ENCODE assay signal across 9 cellular contexts in genomic region chr7:114865564-114865963, GRCh38. TPM values are rescaled to one million over a fixed set of nuclear protein-coding genes. Genes with fewer than 3 reads are reported as not detected.
DNase-seq lines count a peak whose midpoint lies in the region; ATAC-seq and TF ChIP-seq lines count a peak whose summit lies in the region.
"Had no signal": no experiment of that assay in that cellular context is flagged by ENCODE, and none has a peak within 500 bp of the region (broad histone marks: within the 10 kb centered on the region; RNA-seq: fewer than 3 reads in every experiment).

No MANE protein-coding gene starts in this region.

- H3K27ac ChIP-seq in A673 (ENCODE audit: low read depth, low read length, poor library complexity, severe bottlenecking) (no peak overlapping the region), OCI-LY3 (ENCODE audit: low read length) (no peak overlapping the region)

- peaks cover 23% of the 10 kb centered on the region for H3K4me1 Mint-ChIP-seq in activated T-helper 1 cell treated with anti-CD3 and anti-CD28 coated beads, Interleukin-12 subunit alpha, Interleukin-12 subunit beta, Interleukin-2, Interleukin-4 antibody, amounts not matched to agents 30 ng/mL and 10 ng/mL and 1 ng/mL, durations not matched to agents 14 hours and 24 hours and 36 hours (ENCODE audit: low read depth)

- H3K4me2 ChIP-seq in OCI-LY3 (ENCODE audit: low read length): peak overlapping the region; percentile 32

- H3K4me3 Mint-ChIP-seq in activated T-helper 1 cell treated with anti-CD3 and anti-CD28 coated beads, Interleukin-12 subunit alpha, Interleukin-12 subunit beta, Interleukin-2, Interleukin-4 antibody, amounts not matched to agents 30 ng/mL and 10 ng/mL and 1 ng/mL, durations not matched to agents 14 hours and 24 hours and 36 hours: no peak overlapping the region

- no peaks in the 10 kb centered on the region for H3K79me2 ChIP-seq in OCI-LY3 (ENCODE audit: low read length)

- CTCF ChIA-PET in A673 (lab: Charles Lee): interaction anchor here (1.0 kb wide), 1 partner anchor 352 kb away, joined by 4 read pairs; no protein-coding TSS in a partner anchor

- ATAC-seq in GM18498 (IDR thresholded peaks at IDR 0.05; ENCODE audit: unreplicated experiment): peak; percentile 93
- peak; percentile 82 for ATAC-seq in HG02938 (IDR thresholded peaks at IDR 0.05; ENCODE audit: unreplicated experiment)

- H2AFZ ChIP-seq in OCI-LY3 (ENCODE audit: low read depth, low read length): no peak overlapping the region

- peak; percentile 71 for DNase-seq in A673 (ENCODE audit: low spot score)
- DNase-seq in activated T-helper 1 cell treated with anti-CD3 and anti-CD28 coated beads, Interleukin-12 subunit alpha, Interleukin-12 subunit beta, Interleukin-2, Interleukin-4 antibody, amounts not matched to agents 30 ng/mL and 10 ng/mL and 1 ng/mL, durations not matched to agents 14 hours and 24 hours and 36 hours (ENCODE audit: low spot score): peak; percentile 31
- peak; percentile 3 for DNase-seq in globus pallidus (ENCODE audit: low spot score)
- DNase-seq in retinal pigment epithelial cell (ENCODE audit: low read depth): no peak
- DNase-seq in DMS79 (lab: John Stamatoyannopoulos, UW): no peak

- peaks cover 2% of the 10 kb centered on the region for H3K27me3 Mint-ChIP-seq in activated T-helper 1 cell treated with anti-CD3 and anti-CD28 coated beads, Interleukin-12 subunit alpha, Interleukin-12 subunit beta, Interleukin-2, Interleukin-4 antibody, amounts not matched to agents 30 ng/mL and 10 ng/mL and 1 ng/mL, durations not matched to agents 14 hours and 24 hours and 36 hours (ENCODE audit: insufficient read depth)

- H3K36me3 ChIP-seq in A673 (ENCODE audit: insufficient read depth, low read length, poor library complexity, severe bottlenecking) (no peaks in the 10 kb centered on the region), OCI-LY3 (replicated peaks; ENCODE audit: low read depth, low read length) (no peaks in the 10 kb centered on the region)
- H3K36me3 ChIP-seq: HAP-1 had no signal

- TF ChIP-seq CTCF in A673 (conservative IDR thresholded peaks at IDR 0.05; ENCODE audit: low read depth, low read length) (peak; percentile 73), OCI-LY3 (IDR thresholded peaks at IDR 0.05; ENCODE audit: low read depth, low read length) (peak; percentile 96), retinal pigment epithelial cell (conservative IDR thresholded peaks at IDR 0.05; ENCODE audit: low read depth, low read length) (peak; percentile 81)

- no peaks in the 10 kb centered on the region for H4K20me1 ChIP-seq in OCI-LY3 (ENCODE audit: insufficient read depth, low read length)

- BruUV-seq in A673 (replicated peaks; lab: Mats Ljungman, UMichigan): no TSS peak

- no peaks in the 10 kb centered on the region for H3K9me3 ChIP-seq in A673 (ENCODE audit: low read depth, low read length, poor library complexity, severe bottlenecking)
- H3K9me3 ChIP-seq in OCI-LY3 (ENCODE audit: insufficient read depth, low read length): no peaks in the 10 kb centered on the region
- H3K9me3 ChIP-seq: HAP-1 had no signal

- POLR2A ChIA-PET in A673 (lab: Charles Lee; ENCODE audit: low non-redundant PET): no interaction called here

- H3K9ac ChIP-seq in OCI-LY3 (ENCODE audit: low read length): no peak overlapping the region

- H3K4me1 ChIP-seq in A673 (ENCODE audit: insufficient read depth, low read length, poor library complexity, severe bottlenecking) (no peaks in the 10 kb centered on the region), OCI-LY3 (ENCODE audit: low read length) (peaks cover 26% of the 10 kb centered on the region)
- H3K4me1 ChIP-seq: HAP-1 had no signal

- peaks cover 2% of the 10 kb centered on the region for H3K36me3 Mint-ChIP-seq in activated T-helper 1 cell treated with anti-CD3 and anti-CD28 coated beads, Interleukin-12 subunit alpha, Interleukin-12 subunit beta, Interleukin-2, Interleukin-4 antibody, amounts not matched to agents 30 ng/mL and 10 ng/mL and 1 ng/mL, durations not matched to agents 14 hours and 24 hours and 36 hours (ENCODE audit: low read depth)

- H3K4me3 ChIP-seq in A673 (ENCODE audit: low read depth, low read length, poor library complexity, severe bottlenecking) (no peak overlapping the region), OCI-LY3 (ENCODE audit: low read length) (no peak overlapping the region), retinal pigment epithelial cell (ENCODE audit: low read length) (no peak overlapping the region)
- H3K4me3 ChIP-seq: HAP-1 had no signal

- peaks cover 4% of the 10 kb centered on the region for H3K9me3 Mint-ChIP-seq in activated T-helper 1 cell treated with anti-CD3 and anti-CD28 coated beads, Interleukin-12 subunit alpha, Interleukin-12 subunit beta, Interleukin-2, Interleukin-4 antibody, amounts not matched to agents 30 ng/mL and 10 ng/mL and 1 ng/mL, durations not matched to agents 14 hours and 24 hours and 36 hours

- no peak overlapping the region for H3K27ac Mint-ChIP-seq in activated T-helper 1 cell treated with anti-CD3 and anti-CD28 coated beads, Interleukin-12 subunit alpha, Interleukin-12 subunit beta, Interleukin-2, Interleukin-4 antibody, amounts not matched to agents 30 ng/mL and 10 ng/mL and 1 ng/mL, durations not matched to agents 14 hours and 24 hours and 36 hours

- intact Hi-C loops in A673 (cut with micrococcal nuclease; ENCODE audit: unreplicated experiment): loop anchor here (5.0 to 10.0 kb wide), 5 partner anchors 349 to 989 kb away; no protein-coding TSS in a partner anchor
- intact Hi-C loops in activated T-helper 1 cell treated with anti-CD3 and anti-CD28 coated beads, Interleukin-12 subunit alpha, Interleukin-12 subunit beta, Interleukin-2, Interleukin-4 antibody, amounts not matched to agents 30 ng/mL and 10 ng/mL and 1 ng/mL, durations not matched to agents 14 hours and 24 hours and 36 hours (cut with micrococcal nuclease): loop anchor here (1.0 to 10.0 kb wide), 10 partner anchors 58 to 1045 kb away; no protein-coding TSS in a partner anchor

- H3K27me3 ChIP-seq in A673 (replicated peaks; ENCODE audit: insufficient read depth, low read depth, low read length, poor library complexity) (no peaks in the 10 kb centered on the region), OCI-LY3 (ENCODE audit: low read depth, low read length) (no peaks in the 10 kb centered on the region)

RNA-seq across cellular contexts. Expression of gene MDFIC, which starts 56.3 kb away (rescaled TPM):
- total RNA-seq in A673 (2021): 27.3 and 32.6 TPM in 2 replicates
- 114 and 136 TPM in 2 replicates for total RNA-seq in activated T-helper 1 cell treated with anti-CD3 and anti-CD28 coated beads, Interleukin-12 subunit alpha, Interleukin-12 subunit beta, Interleukin-2, Interleukin-4 antibody, amounts not matched to agents 30 ng/mL and 10 ng/mL and 1 ng/mL, durations not matched to agents 14 hours and 24 hours and 36 hours

Comparison
In these comparisons a context has a peak if more than half of its experiments do, and no peak if none do; other contexts are left out.
1. DNase-seq: peak in A673 (single experiment), activated T-helper 1 cell treated with anti-CD3 and anti-CD28 coated beads, Interleukin-12 subunit alpha, Interleukin-12 subunit beta, Interleukin-2, Interleukin-4 antibody, amounts not matched to agents 30 ng/mL and 10 ng/mL and 1 ng/mL, durations not matched to agents 14 hours and 24 hours and 36 hours (single experiment) and globus pallidus (single experiment); none in retinal pigment epithelial cell (single experiment) and DMS79 (single experiment).
2. Peak in every context shown above with its lines, with median percentiles within 50 percentile points of each other: CTCF ChIP-seq.